In the genomic region with DNA sequence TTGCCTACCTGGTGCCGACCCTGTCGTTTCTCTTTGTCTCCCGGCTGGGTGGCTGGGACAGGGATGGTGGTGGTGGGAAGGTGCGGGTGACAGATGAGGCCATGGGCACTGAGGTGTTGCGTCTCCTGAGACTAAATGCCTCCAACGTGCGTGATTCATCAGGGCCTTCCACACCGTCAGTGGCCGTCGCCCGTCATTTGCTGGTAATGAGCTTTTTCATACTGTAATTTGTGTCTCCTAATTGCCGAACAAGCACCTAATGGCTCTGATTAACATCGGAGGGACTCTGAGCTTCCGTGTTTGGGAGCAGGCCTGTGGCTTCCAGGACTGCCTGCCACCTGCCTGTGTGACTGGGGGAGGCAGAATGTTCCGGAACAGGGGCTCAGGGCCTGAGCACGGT, we compare ENCODE assay signal across 2 cellular contexts.
TF ChIP-seq lines count a peak whose summit lies in the region.

No MANE protein-coding gene starts in this region.

TF ChIP-seq in liver, 16 proteins besides CTCF, POLR2A, EP300 and RAD21:
- no peak for TF ChIP-seq RXRA (IDR thresholded peaks at IDR 0.05)
- no peak for TF ChIP-seq YY1 (IDR thresholded peaks at IDR 0.05)
- TF ChIP-seq, protein P1, sequence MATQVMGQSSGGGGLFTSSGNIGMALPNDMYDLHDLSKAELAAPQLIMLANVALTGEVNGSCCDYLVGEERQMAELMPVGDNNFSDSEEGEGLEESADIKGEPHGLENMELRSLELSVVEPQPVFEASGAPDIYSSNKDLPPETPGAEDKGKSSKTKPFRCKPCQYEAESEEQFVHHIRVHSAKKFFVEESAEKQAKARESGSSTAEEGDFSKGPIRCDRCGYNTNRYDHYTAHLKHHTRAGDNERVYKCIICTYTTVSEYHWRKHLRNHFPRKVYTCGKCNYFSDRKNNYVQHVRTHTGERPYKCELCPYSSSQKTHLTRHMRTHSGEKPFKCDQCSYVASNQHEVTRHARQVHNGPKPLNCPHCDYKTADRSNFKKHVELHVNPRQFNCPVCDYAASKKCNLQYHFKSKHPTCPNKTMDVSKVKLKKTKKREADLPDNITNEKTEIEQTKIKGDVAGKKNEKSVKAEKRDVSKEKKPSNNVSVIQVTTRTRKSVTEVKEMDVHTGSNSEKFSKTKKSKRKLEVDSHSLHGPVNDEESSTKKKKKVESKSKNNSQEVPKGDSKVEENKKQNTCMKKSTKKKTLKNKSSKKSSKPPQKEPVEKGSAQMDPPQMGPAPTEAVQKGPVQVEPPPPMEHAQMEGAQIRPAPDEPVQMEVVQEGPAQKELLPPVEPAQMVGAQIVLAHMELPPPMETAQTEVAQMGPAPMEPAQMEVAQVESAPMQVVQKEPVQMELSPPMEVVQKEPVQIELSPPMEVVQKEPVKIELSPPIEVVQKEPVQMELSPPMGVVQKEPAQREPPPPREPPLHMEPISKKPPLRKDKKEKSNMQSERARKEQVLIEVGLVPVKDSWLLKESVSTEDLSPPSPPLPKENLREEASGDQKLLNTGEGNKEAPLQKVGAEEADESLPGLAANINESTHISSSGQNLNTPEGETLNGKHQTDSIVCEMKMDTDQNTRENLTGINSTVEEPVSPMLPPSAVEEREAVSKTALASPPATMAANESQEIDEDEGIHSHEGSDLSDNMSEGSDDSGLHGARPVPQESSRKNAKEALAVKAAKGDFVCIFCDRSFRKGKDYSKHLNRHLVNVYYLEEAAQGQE (IDR thresholded peaks at IDR 0.05): no peak
- no peak for TF ChIP-seq TAF1 (conservative IDR thresholded peaks at IDR 0.05)
- no peak for TF ChIP-seq FOXA1 (IDR thresholded peaks at IDR 0.05)
- TF ChIP-seq FOXA2 (IDR thresholded peaks at IDR 0.05): no peak
- TF ChIP-seq, protein P2, sequence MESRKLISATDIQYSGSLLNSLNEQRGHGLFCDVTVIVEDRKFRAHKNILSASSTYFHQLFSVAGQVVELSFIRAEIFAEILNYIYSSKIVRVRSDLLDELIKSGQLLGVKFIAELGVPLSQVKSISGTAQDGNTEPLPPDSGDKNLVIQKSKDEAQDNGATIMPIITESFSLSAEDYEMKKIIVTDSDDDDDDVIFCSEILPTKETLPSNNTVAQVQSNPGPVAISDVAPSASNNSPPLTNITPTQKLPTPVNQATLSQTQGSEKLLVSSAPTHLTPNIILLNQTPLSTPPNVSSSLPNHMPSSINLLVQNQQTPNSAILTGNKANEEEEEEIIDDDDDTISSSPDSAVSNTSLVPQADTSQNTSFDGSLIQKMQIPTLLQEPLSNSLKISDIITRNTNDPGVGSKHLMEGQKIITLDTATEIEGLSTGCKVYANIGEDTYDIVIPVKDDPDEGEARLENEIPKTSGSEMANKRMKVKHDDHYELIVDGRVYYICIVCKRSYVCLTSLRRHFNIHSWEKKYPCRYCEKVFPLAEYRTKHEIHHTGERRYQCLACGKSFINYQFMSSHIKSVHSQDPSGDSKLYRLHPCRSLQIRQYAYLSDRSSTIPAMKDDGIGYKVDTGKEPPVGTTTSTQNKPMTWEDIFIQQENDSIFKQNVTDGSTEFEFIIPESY (IDR thresholded peaks at IDR 0.05): no peak
- TF ChIP-seq GABPA (IDR thresholded peaks at IDR 0.05 in 1 of 2, conservative IDR thresholded peaks at IDR 0.05 in 1 of 2): no peak
- no peak for TF ChIP-seq SP1 (IDR thresholded peaks at IDR 0.05)
- no peak for TF ChIP-seq EGR1 (IDR thresholded peaks at IDR 0.05; ENCODE audit: low read depth in 2 of 2)
- no peak for TF ChIP-seq HNF4G (IDR thresholded peaks at IDR 0.05)
- TF ChIP-seq NR2F2 (IDR thresholded peaks at IDR 0.05): no peak
- TF ChIP-seq, protein P3, sequence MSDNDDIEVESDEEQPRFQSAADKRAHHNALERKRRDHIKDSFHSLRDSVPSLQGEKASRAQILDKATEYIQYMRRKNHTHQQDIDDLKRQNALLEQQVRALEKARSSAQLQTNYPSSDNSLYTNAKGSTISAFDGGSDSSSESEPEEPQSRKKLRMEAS (IDR thresholded peaks at IDR 0.05): no peak
- TF ChIP-seq HNF4A (conservative IDR thresholded peaks at IDR 0.05): no peak
- TF ChIP-seq, protein P4, sequence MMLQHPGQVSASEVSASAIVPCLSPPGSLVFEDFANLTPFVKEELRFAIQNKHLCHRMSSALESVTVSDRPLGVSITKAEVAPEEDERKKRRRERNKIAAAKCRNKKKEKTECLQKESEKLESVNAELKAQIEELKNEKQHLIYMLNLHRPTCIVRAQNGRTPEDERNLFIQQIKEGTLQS (IDR thresholded peaks at IDR 0.05): no peak
- no peak for TF ChIP-seq JUND (IDR thresholded peaks at IDR 0.05)
TF ChIP-seq in liver: peak in this region for 0.

TF ChIP-seq in HepG2, 621 proteins besides CTCF, POLR2A, EP300 and RAD21:
- TF ChIP-seq, protein P5, sequence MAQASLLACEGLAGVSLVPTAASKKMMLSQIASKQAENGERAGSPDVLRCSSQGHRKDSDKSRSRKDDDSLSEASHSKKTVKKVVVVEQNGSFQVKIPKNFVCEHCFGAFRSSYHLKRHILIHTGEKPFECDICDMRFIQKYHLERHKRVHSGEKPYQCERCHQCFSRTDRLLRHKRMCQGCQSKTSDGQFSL (CRISPR knock-in tag; IDR thresholded peaks at IDR 0.05): no peak
- TF ChIP-seq ZFP36L1 (CRISPR knock-in tag; IDR thresholded peaks at IDR 0.05) (no peak), ZNF569 (CRISPR knock-in tag; IDR thresholded peaks at IDR 0.05; ENCODE audit: borderline replicate concordance) (no peak), FOXK1 (CRISPR knock-in tag; IDR thresholded peaks at IDR 0.05; ENCODE audit: borderline replicate concordance, low read depth) (no peak), SALL2 (CRISPR knock-in tag; IDR thresholded peaks at IDR 0.05) (no peak), ZNF282 (IDR thresholded peaks at IDR 0.05; ENCODE audit: partially characterized antibody) (no peak), ZNF550 (CRISPR knock-in tag; IDR thresholded peaks at IDR 0.05; ENCODE audit: borderline replicate concordance) (no peak), ZNF782 (CRISPR knock-in tag; IDR thresholded peaks at IDR 0.05; ENCODE audit: borderline replicate concordance) (no peak), POLR2G (IDR thresholded peaks at IDR 0.05; ENCODE audit: low read depth, low read length) (no peak), PAWR (CRISPR knock-in tag; IDR thresholded peaks at IDR 0.05; ENCODE audit: borderline replicate concordance) (no peak), ARHGAP35 (CRISPR knock-in tag; IDR thresholded peaks at IDR 0.05; ENCODE audit: borderline replicate concordance) (no peak), BRD4 (CRISPR knock-in tag; IDR thresholded peaks at IDR 0.05) (no peak)
- TF ChIP-seq, protein P6, sequence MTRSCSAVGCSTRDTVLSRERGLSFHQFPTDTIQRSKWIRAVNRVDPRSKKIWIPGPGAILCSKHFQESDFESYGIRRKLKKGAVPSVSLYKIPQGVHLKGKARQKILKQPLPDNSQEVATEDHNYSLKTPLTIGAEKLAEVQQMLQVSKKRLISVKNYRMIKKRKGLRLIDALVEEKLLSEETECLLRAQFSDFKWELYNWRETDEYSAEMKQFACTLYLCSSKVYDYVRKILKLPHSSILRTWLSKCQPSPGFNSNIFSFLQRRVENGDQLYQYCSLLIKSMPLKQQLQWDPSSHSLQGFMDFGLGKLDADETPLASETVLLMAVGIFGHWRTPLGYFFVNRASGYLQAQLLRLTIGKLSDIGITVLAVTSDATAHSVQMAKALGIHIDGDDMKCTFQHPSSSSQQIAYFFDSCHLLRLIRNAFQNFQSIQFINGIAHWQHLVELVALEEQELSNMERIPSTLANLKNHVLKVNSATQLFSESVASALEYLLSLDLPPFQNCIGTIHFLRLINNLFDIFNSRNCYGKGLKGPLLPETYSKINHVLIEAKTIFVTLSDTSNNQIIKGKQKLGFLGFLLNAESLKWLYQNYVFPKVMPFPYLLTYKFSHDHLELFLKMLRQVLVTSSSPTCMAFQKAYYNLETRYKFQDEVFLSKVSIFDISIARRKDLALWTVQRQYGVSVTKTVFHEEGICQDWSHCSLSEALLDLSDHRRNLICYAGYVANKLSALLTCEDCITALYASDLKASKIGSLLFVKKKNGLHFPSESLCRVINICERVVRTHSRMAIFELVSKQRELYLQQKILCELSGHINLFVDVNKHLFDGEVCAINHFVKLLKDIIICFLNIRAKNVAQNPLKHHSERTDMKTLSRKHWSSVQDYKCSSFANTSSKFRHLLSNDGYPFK (CRISPR knock-in tag; IDR thresholded peaks at IDR 0.05; ENCODE audit: borderline replicate concordance): no peak
- TF ChIP-seq, protein P7, sequence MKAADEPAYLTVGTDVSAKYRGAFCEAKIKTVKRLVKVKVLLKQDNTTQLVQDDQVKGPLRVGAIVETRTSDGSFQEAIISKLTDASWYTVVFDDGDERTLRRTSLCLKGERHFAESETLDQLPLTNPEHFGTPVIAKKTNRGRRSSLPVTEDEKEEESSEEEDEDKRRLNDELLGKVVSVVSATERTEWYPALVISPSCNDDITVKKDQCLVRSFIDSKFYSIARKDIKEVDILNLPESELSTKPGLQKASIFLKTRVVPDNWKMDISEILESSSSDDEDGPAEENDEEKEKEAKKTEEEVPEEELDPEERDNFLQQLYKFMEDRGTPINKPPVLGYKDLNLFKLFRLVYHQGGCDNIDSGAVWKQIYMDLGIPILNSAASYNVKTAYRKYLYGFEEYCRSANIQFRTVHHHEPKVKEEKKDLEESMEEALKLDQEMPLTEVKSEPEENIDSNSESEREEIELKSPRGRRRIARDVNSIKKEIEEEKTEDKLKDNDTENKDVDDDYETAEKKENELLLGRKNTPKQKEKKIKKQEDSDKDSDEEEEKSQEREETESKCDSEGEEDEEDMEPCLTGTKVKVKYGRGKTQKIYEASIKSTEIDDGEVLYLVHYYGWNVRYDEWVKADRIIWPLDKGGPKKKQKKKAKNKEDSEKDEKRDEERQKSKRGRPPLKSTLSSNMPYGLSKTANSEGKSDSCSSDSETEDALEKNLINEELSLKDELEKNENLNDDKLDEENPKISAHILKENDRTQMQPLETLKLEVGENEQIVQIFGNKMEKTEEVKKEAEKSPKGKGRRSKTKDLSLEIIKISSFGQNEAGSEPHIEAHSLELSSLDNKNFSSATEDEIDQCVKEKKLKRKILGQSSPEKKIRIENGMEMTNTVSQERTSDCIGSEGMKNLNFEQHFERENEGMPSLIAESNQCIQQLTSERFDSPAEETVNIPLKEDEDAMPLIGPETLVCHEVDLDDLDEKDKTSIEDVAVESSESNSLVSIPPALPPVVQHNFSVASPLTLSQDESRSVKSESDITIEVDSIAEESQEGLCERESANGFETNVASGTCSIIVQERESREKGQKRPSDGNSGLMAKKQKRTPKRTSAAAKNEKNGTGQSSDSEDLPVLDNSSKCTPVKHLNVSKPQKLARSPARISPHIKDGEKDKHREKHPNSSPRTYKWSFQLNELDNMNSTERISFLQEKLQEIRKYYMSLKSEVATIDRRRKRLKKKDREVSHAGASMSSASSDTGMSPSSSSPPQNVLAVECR (CRISPR knock-in tag; IDR thresholded peaks at IDR 0.05; ENCODE audit: borderline replicate concordance): no peak
- TF ChIP-seq, protein P8, sequence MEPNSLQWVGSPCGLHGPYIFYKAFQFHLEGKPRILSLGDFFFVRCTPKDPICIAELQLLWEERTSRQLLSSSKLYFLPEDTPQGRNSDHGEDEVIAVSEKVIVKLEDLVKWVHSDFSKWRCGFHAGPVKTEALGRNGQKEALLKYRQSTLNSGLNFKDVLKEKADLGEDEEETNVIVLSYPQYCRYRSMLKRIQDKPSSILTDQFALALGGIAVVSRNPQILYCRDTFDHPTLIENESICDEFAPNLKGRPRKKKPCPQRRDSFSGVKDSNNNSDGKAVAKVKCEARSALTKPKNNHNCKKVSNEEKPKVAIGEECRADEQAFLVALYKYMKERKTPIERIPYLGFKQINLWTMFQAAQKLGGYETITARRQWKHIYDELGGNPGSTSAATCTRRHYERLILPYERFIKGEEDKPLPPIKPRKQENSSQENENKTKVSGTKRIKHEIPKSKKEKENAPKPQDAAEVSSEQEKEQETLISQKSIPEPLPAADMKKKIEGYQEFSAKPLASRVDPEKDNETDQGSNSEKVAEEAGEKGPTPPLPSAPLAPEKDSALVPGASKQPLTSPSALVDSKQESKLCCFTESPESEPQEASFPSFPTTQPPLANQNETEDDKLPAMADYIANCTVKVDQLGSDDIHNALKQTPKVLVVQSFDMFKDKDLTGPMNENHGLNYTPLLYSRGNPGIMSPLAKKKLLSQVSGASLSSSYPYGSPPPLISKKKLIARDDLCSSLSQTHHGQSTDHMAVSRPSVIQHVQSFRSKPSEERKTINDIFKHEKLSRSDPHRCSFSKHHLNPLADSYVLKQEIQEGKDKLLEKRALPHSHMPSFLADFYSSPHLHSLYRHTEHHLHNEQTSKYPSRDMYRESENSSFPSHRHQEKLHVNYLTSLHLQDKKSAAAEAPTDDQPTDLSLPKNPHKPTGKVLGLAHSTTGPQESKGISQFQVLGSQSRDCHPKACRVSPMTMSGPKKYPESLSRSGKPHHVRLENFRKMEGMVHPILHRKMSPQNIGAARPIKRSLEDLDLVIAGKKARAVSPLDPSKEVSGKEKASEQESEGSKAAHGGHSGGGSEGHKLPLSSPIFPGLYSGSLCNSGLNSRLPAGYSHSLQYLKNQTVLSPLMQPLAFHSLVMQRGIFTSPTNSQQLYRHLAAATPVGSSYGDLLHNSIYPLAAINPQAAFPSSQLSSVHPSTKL (CRISPR knock-in tag; IDR thresholded peaks at IDR 0.05): no peak
- TF ChIP-seq, protein P9, sequence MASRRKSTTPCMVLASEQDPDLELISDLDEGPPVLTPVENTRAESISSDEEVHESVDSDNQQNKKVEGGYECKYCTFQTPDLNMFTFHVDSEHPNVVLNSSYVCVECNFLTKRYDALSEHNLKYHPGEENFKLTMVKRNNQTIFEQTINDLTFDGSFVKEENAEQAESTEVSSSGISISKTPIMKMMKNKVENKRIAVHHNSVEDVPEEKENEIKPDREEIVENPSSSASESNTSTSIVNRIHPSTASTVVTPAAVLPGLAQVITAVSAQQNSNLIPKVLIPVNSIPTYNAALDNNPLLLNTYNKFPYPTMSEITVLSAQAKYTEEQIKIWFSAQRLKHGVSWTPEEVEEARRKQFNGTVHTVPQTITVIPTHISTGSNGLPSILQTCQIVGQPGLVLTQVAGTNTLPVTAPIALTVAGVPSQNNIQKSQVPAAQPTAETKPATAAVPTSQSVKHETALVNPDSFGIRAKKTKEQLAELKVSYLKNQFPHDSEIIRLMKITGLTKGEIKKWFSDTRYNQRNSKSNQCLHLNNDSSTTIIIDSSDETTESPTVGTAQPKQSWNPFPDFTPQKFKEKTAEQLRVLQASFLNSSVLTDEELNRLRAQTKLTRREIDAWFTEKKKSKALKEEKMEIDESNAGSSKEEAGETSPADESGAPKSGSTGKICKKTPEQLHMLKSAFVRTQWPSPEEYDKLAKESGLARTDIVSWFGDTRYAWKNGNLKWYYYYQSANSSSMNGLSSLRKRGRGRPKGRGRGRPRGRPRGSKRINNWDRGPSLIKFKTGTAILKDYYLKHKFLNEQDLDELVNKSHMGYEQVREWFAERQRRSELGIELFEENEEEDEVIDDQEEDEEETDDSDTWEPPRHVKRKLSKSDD (CRISPR knock-in tag; IDR thresholded peaks at IDR 0.05; ENCODE audit: low read depth): no peak
